26 cellular contexts compared by ENCODE assay signal in the genomic region with DNA sequence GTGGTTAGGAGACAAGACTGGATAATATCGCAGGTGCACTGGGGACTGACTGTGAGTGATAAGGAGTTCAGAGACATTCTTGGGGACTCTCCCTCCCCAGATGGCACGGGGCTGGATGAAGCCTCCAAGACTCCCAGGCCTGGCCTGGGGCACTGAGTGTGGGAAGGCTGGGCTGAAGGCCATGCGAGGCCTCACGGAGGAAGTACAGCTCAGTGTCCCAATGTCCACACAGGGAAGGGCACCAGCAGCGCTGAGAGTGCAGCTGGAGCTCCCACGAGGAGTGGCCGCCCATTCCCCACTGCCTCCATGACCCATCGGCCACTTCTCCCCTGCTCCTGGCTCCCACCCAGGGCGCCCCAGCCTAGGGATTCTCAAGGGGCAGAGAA. TPM values are rescaled to one million over a fixed set of nuclear protein-coding genes. Genes with fewer than 3 reads are reported as not detected.
DNase-seq lines count a peak whose midpoint lies in the region; ATAC-seq, FAIRE-seq and TF ChIP-seq lines count a peak whose summit lies in the region.
"Had no signal": no experiment of that assay in that cellular context is flagged by ENCODE, and none has a peak within 500 bp of the region (broad histone marks: within the 10 kb centered on the region; RNA-seq: fewer than 3 reads in every experiment).

No MANE protein-coding gene starts in this region.

- no peaks in the 10 kb centered on the region for H3K27me3 ChIP-seq in AG04450 (ENCODE audit: control insufficient read depth, insufficient read depth, low read length)
- no peaks in the 10 kb centered on the region for H3K27me3 ChIP-seq in HCT116 (ENCODE audit: insufficient read depth, low read length)
- no peaks in the 10 kb centered on the region for H3K27me3 ChIP-seq in neuronal stem cell (ENCODE audit: control insufficient read depth in 3 of 3, insufficient read depth in 3 of 3, low read depth in 1 of 3, low read length in 3 of 3)
- peaks cover 5% of the 10 kb centered on the region for H3K27me3 ChIP-seq in hepatocyte

- no peak for TF ChIP-seq RAD21 in HCT116 (IDR thresholded peaks at IDR 0.05; ENCODE audit: low read depth)

- no peak; the same call in 1 of the 2 replicates for ATAC-seq in HCT116
- ATAC-seq in WTC11, result no peak
- no peak for ATAC-seq in GM18858 (IDR thresholded peaks at IDR 0.05; ENCODE audit: unreplicated experiment)
- ATAC-seq: activated CD8-positive, alpha-beta memory T cell treated with anti-CD3 and anti-CD28 coated beads, Interleukin-2, amount 10 ng/mL, durations not matched to agents 7 days and 5 days; activated T-helper 17 cell treated with anti-CD3 and anti-CD28 coated beads, Interleukin-2, amount 50 U/mL, for 72 hours; GM12878 had no signal

- no TSS peak for BruUV-seq in HCT116 (replicated peaks; lab: Mats Ljungman, UMichigan)

- FAIRE-seq in urothelium cell line (lab: Jason Lieb, UNC), result no peak
- FAIRE-seq: GM12878, GM19239 had no signal

- peaks cover 10 to 23% of the 10 kb centered on the region in 2 experiments for H3K4me1 ChIP-seq in HCT116 (ENCODE audit: control insufficient read depth in 1 of 2, insufficient read depth in 2 of 2, low read length in 2 of 2)
- peaks cover 4 to 7% of the 10 kb centered on the region in 2 donors for H3K4me1 ChIP-seq in neuronal stem cell (ENCODE audit: control insufficient read depth in 2 of 2, insufficient read depth in 1 of 2, low read depth in 1 of 2, low read length in 2 of 2)
- H3K4me1 ChIP-seq in hepatocyte (ENCODE audit: insufficient read depth), result peaks cover 8% of the 10 kb centered on the region
- H3K4me1 ChIP-seq: colonic mucosa, heart right ventricle, left lung, psoas muscle had no signal

- no peak overlapping the region for H3K9ac ChIP-seq in HCT116 (ENCODE audit: low read length)
- no peak overlapping the region for H3K9ac ChIP-seq in neuronal stem cell (ENCODE audit: low read depth, low read length, poor library complexity)

- H2BK15ac ChIP-seq in neuronal stem cell (ENCODE audit: low read length), result no peak overlapping the region

- TF ChIP-seq POLR2A in HCT116 (IDR thresholded peaks at IDR 0.05; ENCODE audit: borderline replicate concordance, extremely low read depth, insufficient read depth, insufficient read length), result no peak

- no peak for DNase-seq in AG04450 (ENCODE audit: low read depth, low spot score)
- DNase-seq in HCT116 (ENCODE audit: low read depth, low spot score), result no peak
- no peak for DNase-seq in WTC11 (ENCODE audit: low spot score)
- no peak for DNase-seq in neuronal stem cell (ENCODE audit: low spot score)
- DNase-seq in activated T-cell treated with anti-CD3 and anti-CD28 coated beads, Interleukin-2, amount 50 U/mL, for 1 hour, result no peak
- no peak for DNase-seq in urothelium cell line (ENCODE audit: low spot score)
- no peak for DNase-seq in hepatocyte (ENCODE audit: low spot score)
- DNase-seq: activated CD4-positive, CD25-positive, alpha-beta regulatory T cell treated with anti-CD3 and anti-CD28 coated beads, Interleukin-2, amount 50 U/mL, for 72 hours; activated CD8-positive, alpha-beta memory T cell treated with anti-CD3 and anti-CD28 coated beads, Interleukin-2, amount 10 ng/mL, durations not matched to agents 7 days and 5 days; activated naive CD8-positive, alpha-beta T cell treated with anti-CD3 and anti-CD28 coated beads for 36 hours; colonic mucosa; heart right ventricle; immature natural killer cell; Kasumi-1; left lung; NCI-H1105; NCI-H2107; NCI-H510A; psoas muscle had no signal

- RAD21 ChIA-PET in HCT116 (lab: Charles Lee; ENCODE audit: low non-redundant PET in 1 of 2, low total read pairs in 2 of 2, uncharacterized antibody in 2 of 2, unreplicated experiment in 2 of 2), result no interaction called here

- POLR2A ChIA-PET in AG04450 (lab: Yijun Ruan, JAX), result interaction anchor here (0.6 to 2.0 kb wide), 3 partner anchors 31 to 90 kb away, joined by 7 to 9 read pairs (median 8); a partner anchor contains a TSS
- POLR2A ChIA-PET in HCT116 (lab: Charles Lee), result no interaction called here
- POLR2A ChIA-PET in WTC11 (lab: Charles Lee), result no interaction called here

- no peaks in the 10 kb centered on the region for H4K20me1 ChIP-seq in HCT116 (ENCODE audit: insufficient read depth)
- no peaks in the 10 kb centered on the region for H4K20me1 ChIP-seq in hepatocyte (ENCODE audit: insufficient read depth, poor library complexity, severe bottlenecking)

- H3K9me3 ChIP-seq in AG04450 (ENCODE audit: control insufficient read depth, insufficient read depth, low read length) (no peaks in the 10 kb centered on the region; the same call in 1 of the 2 replicates), HCT116 (ENCODE audit: control insufficient read depth in 1 of 2, insufficient read depth in 1 of 2, low read depth in 1 of 2, low read length in 2 of 2) (no peaks in the 10 kb centered on the region), neuronal stem cell (replicated peaks in 1 of 2; ENCODE audit: control insufficient read depth in 2 of 2, insufficient read depth in 1 of 2, low read depth in 1 of 2, low read length in 2 of 2) (no peaks in the 10 kb centered on the region), hepatocyte (ENCODE audit: low read depth) (no peaks in the 10 kb centered on the region)
- H3K9me3 ChIP-seq: colonic mucosa, heart right ventricle, left lung, psoas muscle had no signal

- no peak overlapping the region for H2AK5ac ChIP-seq in neuronal stem cell (ENCODE audit: low read depth, low read length)

- peak overlapping the region; percentile 14 for H2BK5ac ChIP-seq in neuronal stem cell (ENCODE audit: low read length)

- no peak overlapping the region for H4K91ac ChIP-seq in neuronal stem cell (ENCODE audit: low read depth, low read length, poor library complexity)

- H3K23ac ChIP-seq in neuronal stem cell (ENCODE audit: low read depth, low read length, poor library complexity), result no peak overlapping the region

- peak overlapping the region; percentile 87 for H3K27ac ChIP-seq in AG04450 (ENCODE audit: low read depth, low read length)
- H3K27ac ChIP-seq in HCT116 (ENCODE audit: low read depth, low read length), result no peak overlapping the region; the same call in 1 of the 2 replicates
- no peak overlapping the region for H3K27ac ChIP-seq in neuronal stem cell (replicated peaks; ENCODE audit: low read length)
- no peak overlapping the region for H3K27ac ChIP-seq in hepatocyte
- H3K27ac ChIP-seq: colonic mucosa, heart right ventricle, left lung, psoas muscle had no signal

- H3K18ac ChIP-seq in neuronal stem cell (ENCODE audit: low read length), result peak overlapping the region; percentile 7

- no peaks in the 10 kb centered on the region for H3K9me3 Mint-ChIP-seq in WTC11
- H3K9me3 Mint-ChIP-seq: activated naive CD8-positive, alpha-beta T cell treated with anti-CD3 and anti-CD28 coated beads for 36 hours; activated T-helper 17 cell treated with anti-CD3 and anti-CD28 coated beads, Interleukin-2, amount 50 U/mL, for 72 hours; immature natural killer cell; neural crest cell had no signal

- H3K4me2 ChIP-seq in HCT116 (ENCODE audit: low read length) (peak overlapping the region; percentile 22; the same call in 1 of the 2 replicates), neuronal stem cell (ENCODE audit: insufficient read depth, low read length, poor library complexity, severe bottlenecking) (no peak overlapping the region), hepatocyte (no peak overlapping the region)

- H2AFZ ChIP-seq in HCT116 (ENCODE audit: low read depth, low read length, poor library complexity, severe bottlenecking) (no peak overlapping the region), neuronal stem cell (ENCODE audit: low read length) (peak overlapping the region; percentile 58), hepatocyte (no peak overlapping the region)

- H3K36me3 Mint-ChIP-seq in WTC11, result no peaks in the 10 kb centered on the region
- H3K36me3 Mint-ChIP-seq: activated CD8-positive, alpha-beta memory T cell treated with anti-CD3 and anti-CD28 coated beads, Interleukin-2, amount 10 ng/mL, durations not matched to agents 7 days and 5 days; activated naive CD8-positive, alpha-beta T cell treated with anti-CD3 and anti-CD28 coated beads for 36 hours had no signal

- no peak for TF ChIP-seq CTCF in AG04450 (IDR thresholded peaks at IDR 0.05; ENCODE audit: low read depth, low read length)
- no peak for TF ChIP-seq CTCF in HCT116 (IDR thresholded peaks at IDR 0.05 in 2 of 3, conservative IDR thresholded peaks at IDR 0.05 in 1 of 3; ENCODE audit: borderline replicate concordance in 1 of 3, insufficient read depth in 1 of 3, low read depth in 2 of 3, low read length in 2 of 3)
- TF ChIP-seq CTCF in WTC11 (IDR thresholded peaks at IDR 0.05), result no peak
- no peak for TF ChIP-seq CTCF in hepatocyte (IDR thresholded peaks at IDR 0.05; ENCODE audit: poor library complexity)

- H2BK12ac ChIP-seq in neuronal stem cell (ENCODE audit: low read length), result peak overlapping the region; percentile 63

- no peak overlapping the region for H3K14ac ChIP-seq in neuronal stem cell (ENCODE audit: low read length)

- no peaks in the 10 kb centered on the region for H3K79me2 ChIP-seq in HCT116 (ENCODE audit: insufficient read depth, low read length)
- no peaks in the 10 kb centered on the region for H3K79me2 ChIP-seq in hepatocyte

- no peaks in the 10 kb centered on the region for H3K36me3 ChIP-seq in HCT116 (ENCODE audit: control insufficient read depth in 1 of 2, insufficient read depth in 2 of 2, low read length in 2 of 2)
- H3K36me3 ChIP-seq in neuronal stem cell (replicated peaks in 1 of 2; ENCODE audit: control insufficient read depth in 2 of 2, insufficient read depth in 2 of 2, low read length in 2 of 2), result no peaks in the 10 kb centered on the region
- H3K36me3 ChIP-seq in hepatocyte (replicated peaks; ENCODE audit: insufficient read depth, low read depth), result no peaks in the 10 kb centered on the region
- H3K36me3 ChIP-seq: colonic mucosa, heart right ventricle, left lung had no signal

- H3K79me1 ChIP-seq in neuronal stem cell (ENCODE audit: low read depth, low read length), result peaks cover 3% of the 10 kb centered on the region

- H4K8ac ChIP-seq in neuronal stem cell (ENCODE audit: low read depth, low read length), result no peak overlapping the region

- H2BK120ac ChIP-seq in neuronal stem cell (ENCODE audit: low read depth, low read length), result no peak overlapping the region

- CTCF ChIA-PET in AG04450 (lab: Charles Lee), result interaction anchor here (2.0 kb wide), 1 partner anchor 90 kb away, joined by 8 read pairs; a partner anchor contains a TSS
- CTCF ChIA-PET in HCT116 (lab: Charles Lee), result no interaction called here
- CTCF ChIA-PET in WTC11 (lab: Charles Lee), result interaction anchor here (0.8 to 1.6 kb wide), 5 partner anchors 10 to 192 kb away, joined by 3 to 7 read pairs (median 3); a partner anchor contains a TSS

- intact Hi-C loops in HCT116 (cut with micrococcal nuclease), result no loop called here

- H3K27ac Mint-ChIP-seq in WTC11, result 0 out of 2 replicates have a peak overlapping the region, but pooled peaks have one; percentile 26
- H3K27ac Mint-ChIP-seq: activated CD8-positive, alpha-beta memory T cell treated with anti-CD3 and anti-CD28 coated beads, Interleukin-2, amount 10 ng/mL, durations not matched to agents 7 days and 5 days; activated naive CD8-positive, alpha-beta T cell treated with anti-CD3 and anti-CD28 coated beads for 36 hours; activated T-helper 17 cell treated with anti-CD3 and anti-CD28 coated beads, Interleukin-2, amount 50 U/mL, for 72 hours; immature natural killer cell had no signal

- H3K4me3 ChIP-seq in AG04450 (ENCODE audit: low read depth, low read length) (no peak overlapping the region), HCT116 (replicated peaks in 1 of 2; ENCODE audit: low read depth in 1 of 2, low read length in 2 of 2) (no peak overlapping the region), neuronal stem cell (ENCODE audit: low read length in 2 of 2) (no peak overlapping the region), hepatocyte (no peak overlapping the region)
- H3K4me3 ChIP-seq: colonic mucosa, GM12878, heart right ventricle, left lung, psoas muscle had no signal

- no CpG with 5 or more reads among the region's 9 CpGs for WGBS in neuronal stem cell (ENCODE audit: extremely low coverage in 2 of 2, insufficient read length in 2 of 2, insufficient replicate concordance in 1 of 2), 2 donors
- 88% methylated on average over 9 of the region's 9 CpGs for WGBS in hepatocyte (ENCODE audit: low lambda C conversion rate, missing lambda C conversion rate)

- H3K27me3 Mint-ChIP-seq in WTC11 (ENCODE audit: low read depth), result no peaks in the 10 kb centered on the region; the same call in 1 of the 2 replicates

- H3K9me2 ChIP-seq in HCT116 (ENCODE audit: insufficient read depth) (no peaks in the 10 kb centered on the region), hepatocyte (replicated peaks; ENCODE audit: insufficient read depth) (no peaks in the 10 kb centered on the region)

- no peak overlapping the region for H3K4me3 Mint-ChIP-seq in WTC11
- H3K4me3 Mint-ChIP-seq: activated CD8-positive, alpha-beta memory T cell treated with anti-CD3 and anti-CD28 coated beads, Interleukin-2, amount 10 ng/mL, durations not matched to agents 7 days and 5 days; activated naive CD8-positive, alpha-beta T cell treated with anti-CD3 and anti-CD28 coated beads for 36 hours; activated T-helper 17 cell treated with anti-CD3 and anti-CD28 coated beads, Interleukin-2, amount 50 U/mL, for 72 hours; immature natural killer cell; neural crest cell had no signal

- peaks cover 22% of the 10 kb centered on the region for H3K4me1 Mint-ChIP-seq in WTC11
- H3K4me1 Mint-ChIP-seq: activated naive CD8-positive, alpha-beta T cell treated with anti-CD3 and anti-CD28 coated beads for 36 hours; activated T-helper 17 cell treated with anti-CD3 and anti-CD28 coated beads, Interleukin-2, amount 50 U/mL, for 72 hours; neural crest cell had no signal

- no peak overlapping the region for H3K4ac ChIP-seq in neuronal stem cell (ENCODE audit: low read length)

RNA-seq across cellular contexts. Expression of a gene that starts 6.5 kb away (rescaled TPM):
- polyA plus RNA-seq in AG04450 (2011; rRNA removed), result 0.05 TPM in 1 of 2 replicates, not detected in the other
- polyA minus RNA-seq in AG04450 (2011; rRNA and poly(A)+ RNA removed), result 0.18 TPM in 1 of 2 replicates, not detected in the other
- total RNA-seq in HCT116 (2021; ENCODE audit: unreplicated experiment), result 0.39 TPM
- polyA plus RNA-seq in HCT116 (2012), result 0.51 and 0.79 TPM in 2 replicates
- total RNA-seq in WTC11 (2021), result 0.42 to 0.55 TPM (median 0.50 TPM) in 3 replicates
- 0.20 TPM for polyA plus RNA-seq in neuronal stem cell (2013, experiment 1 of 2)
- polyA plus RNA-seq in neuronal stem cell (2013, experiment 2 of 2), result 0.58 TPM
- total RNA-seq in hepatocyte, result not detected in 2 replicates
- 0.25 TPM in 1 of 2 replicates, not detected in the other for polyA plus RNA-seq in hepatocyte
- total RNA-seq: activated CD8-positive, alpha-beta memory T cell treated with anti-CD3 and anti-CD28 coated beads, Interleukin-2, amount 10 ng/mL, durations not matched to agents 7 days and 5 days; activated T-helper 17 cell treated with anti-CD3 and anti-CD28 coated beads, Interleukin-2, amount 50 U/mL, for 72 hours; HT-29; subcutaneous adipose tissue had no signal

RNA-seq across cellular contexts. Expression of a gene that starts 30.8 kb away (rescaled TPM):
- polyA plus RNA-seq in AG04450 (2011; rRNA removed), result 13.6 and 16.1 TPM in 2 replicates
- polyA minus RNA-seq in AG04450 (2011; rRNA and poly(A)+ RNA removed), result 30.8 and 31.7 TPM in 2 replicates
- 19.9 TPM for total RNA-seq in HCT116 (2021; ENCODE audit: unreplicated experiment)
- polyA plus RNA-seq in HCT116 (2012), result 6.2 and 7.2 TPM in 2 replicates
- 30.5 to 33.6 TPM (median 31.9 TPM) in 3 replicates for total RNA-seq in WTC11 (2021)
- 11.0 TPM for polyA plus RNA-seq in neuronal stem cell (2013, experiment 1 of 2)
- 10.8 TPM for polyA plus RNA-seq in neuronal stem cell (2013, experiment 2 of 2)
- 6.0 and 6.8 TPM in 2 replicates for total RNA-seq in hepatocyte
- 1.4 and 2.4 TPM in 2 replicates for polyA plus RNA-seq in hepatocyte

RNA-seq across cellular contexts. Expression of a gene that starts 33.2 kb away (rescaled TPM):
- 19.4 and 19.7 TPM in 2 replicates for polyA plus RNA-seq in AG04450 (2011; rRNA removed)
- 5.8 and 9.2 TPM in 2 replicates for polyA minus RNA-seq in AG04450 (2011; rRNA and poly(A)+ RNA removed)
- total RNA-seq in HCT116 (2021; ENCODE audit: unreplicated experiment), result 11.8 TPM
- 16.9 and 17.0 TPM in 2 replicates for polyA plus RNA-seq in HCT116 (2012)
- 58.6 to 83.9 TPM (median 74.8 TPM) in 3 replicates for total RNA-seq in WTC11 (2021)
- 40.0 TPM for polyA plus RNA-seq in neuronal stem cell (2013, experiment 1 of 2)
- 38.5 TPM for polyA plus RNA-seq in neuronal stem cell (2013, experiment 2 of 2)
- total RNA-seq in hepatocyte, result 20.2 and 24.4 TPM in 2 replicates
- 36.3 and 37.2 TPM in 2 replicates for polyA plus RNA-seq in hepatocyte
- total RNA-seq: HT-29 had no signal

RNA-seq across cellular contexts. Expression of a gene that starts 59.8 kb away (rescaled TPM):
- polyA plus RNA-seq in AG04450 (2011; rRNA removed) (209 and 272 TPM in 2 replicates), hepatocyte (170 and 174 TPM in 2 replicates)
- 22.8 and 35.4 TPM in 2 replicates for polyA minus RNA-seq in AG04450 (2011; rRNA and poly(A)+ RNA removed)
- total RNA-seq in HCT116 (2021; ENCODE audit: unreplicated experiment) (129 TPM), WTC11 (2021) (117 to 128 TPM (median 126 TPM) in 3 replicates), hepatocyte (131 and 158 TPM in 2 replicates)
- 107 and 141 TPM in 2 replicates for polyA plus RNA-seq in HCT116 (2012)
- polyA plus RNA-seq in neuronal stem cell (2013, experiment 1 of 2), result 237 TPM
- polyA plus RNA-seq in neuronal stem cell (2013, experiment 2 of 2), result 242 TPM
